Comparison of ENCODE assay signal across 1 cellular context in the genomic region with DNA sequence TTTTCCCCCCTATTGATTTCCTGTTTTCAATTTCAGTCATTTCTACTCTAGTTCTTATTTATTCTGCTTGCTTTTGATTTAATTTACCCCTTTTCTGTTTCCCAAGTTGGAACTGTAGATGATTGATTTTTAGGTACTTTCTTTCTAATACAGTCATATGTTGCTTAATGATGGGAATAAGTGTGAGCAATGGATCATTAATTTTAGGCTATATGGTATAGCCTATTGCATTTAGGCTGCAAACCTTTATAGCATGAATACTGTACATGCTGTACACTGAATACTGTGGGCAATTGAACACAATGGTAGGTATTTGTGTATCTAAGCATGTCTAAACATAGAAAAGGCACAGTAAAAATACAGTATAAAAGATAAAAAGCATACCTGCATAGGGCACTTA.
TF ChIP-seq lines count a peak whose summit lies in the region.

No MANE protein-coding gene starts in this region.

TF ChIP-seq in GM12878, 131 proteins besides CTCF, POLR2A, EP300 and RAD21:
- TF ChIP-seq ETV6 (conservative IDR thresholded peaks at IDR 0.05 in 1 of 2, IDR thresholded peaks at IDR 0.05 in 1 of 2; ENCODE audit: borderline replicate concordance in 1 of 2, low read depth in 1 of 2), result no peak
- TF ChIP-seq PML (IDR thresholded peaks at IDR 0.05; ENCODE audit: low read length), result no peak
- TF ChIP-seq, protein P1, sequence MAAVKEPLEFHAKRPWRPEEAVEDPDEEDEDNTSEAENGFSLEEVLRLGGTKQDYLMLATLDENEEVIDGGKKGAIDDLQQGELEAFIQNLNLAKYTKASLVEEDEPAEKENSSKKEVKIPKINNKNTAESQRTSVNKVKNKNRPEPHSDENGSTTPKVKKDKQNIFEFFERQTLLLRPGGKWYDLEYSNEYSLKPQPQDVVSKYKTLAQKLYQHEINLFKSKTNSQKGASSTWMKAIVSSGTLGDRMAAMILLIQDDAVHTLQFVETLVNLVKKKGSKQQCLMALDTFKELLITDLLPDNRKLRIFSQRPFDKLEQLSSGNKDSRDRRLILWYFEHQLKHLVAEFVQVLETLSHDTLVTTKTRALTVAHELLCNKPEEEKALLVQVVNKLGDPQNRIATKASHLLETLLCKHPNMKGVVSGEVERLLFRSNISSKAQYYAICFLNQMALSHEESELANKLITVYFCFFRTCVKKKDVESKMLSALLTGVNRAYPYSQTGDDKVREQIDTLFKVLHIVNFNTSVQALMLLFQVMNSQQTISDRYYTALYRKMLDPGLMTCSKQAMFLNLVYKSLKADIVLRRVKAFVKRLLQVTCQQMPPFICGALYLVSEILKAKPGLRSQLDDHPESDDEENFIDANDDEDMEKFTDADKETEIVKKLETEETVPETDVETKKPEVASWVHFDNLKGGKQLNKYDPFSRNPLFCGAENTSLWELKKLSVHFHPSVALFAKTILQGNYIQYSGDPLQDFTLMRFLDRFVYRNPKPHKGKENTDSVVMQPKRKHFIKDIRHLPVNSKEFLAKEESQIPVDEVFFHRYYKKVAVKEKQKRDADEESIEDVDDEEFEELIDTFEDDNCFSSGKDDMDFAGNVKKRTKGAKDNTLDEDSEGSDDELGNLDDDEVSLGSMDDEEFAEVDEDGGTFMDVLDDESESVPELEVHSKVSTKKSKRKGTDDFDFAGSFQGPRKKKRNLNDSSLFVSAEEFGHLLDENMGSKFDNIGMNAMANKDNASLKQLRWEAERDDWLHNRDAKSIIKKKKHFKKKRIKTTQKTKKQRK (IDR thresholded peaks at IDR 0.05; ENCODE audit: low read depth, low read length), result no peak
- no peak for TF ChIP-seq RBBP5 (conservative IDR thresholded peaks at IDR 0.05)
- TF ChIP-seq NFYA (IDR thresholded peaks at IDR 0.05; ENCODE audit: borderline replicate concordance, low read depth, low read length), result no peak
- TF ChIP-seq MTA2 (IDR thresholded peaks at IDR 0.05; ENCODE audit: low read depth), result no peak
- peak; percentile 21; the same call in 1 of the 2 replicates for TF ChIP-seq JUNB (IDR thresholded peaks at IDR 0.05)
